In genomic region chr12:51083140-51083833, GRCh38 we compare ENCODE assay signal across 1 cellular context.
A peak's percentile ranks its signal among the peaks of the same experiment; 100 is the strongest.
TF ChIP-seq lines count a peak whose summit lies in the region.

CSRNP2 (minus strand) TSS chr12:51083596; CDS start chr12:51076561, 7,035 bp downstream.

TF ChIP-seq in GM12878, 131 proteins besides CTCF, POLR2A, EP300 and RAD21 (continued from another document and continues in another):
- TF ChIP-seq STAT1 (conservative IDR thresholded peaks at IDR 0.05) (no peak), TAF1 (IDR thresholded peaks at IDR 0.05; ENCODE audit: borderline replicate concordance, low read depth, low read length) (peak; percentile 97), ZSCAN29 (IDR thresholded peaks at IDR 0.05) (peak; percentile 65; the same call in 1 of the 2 replicates), PRDM15 (CRISPR knock-in tag; IDR thresholded peaks at IDR 0.05) (no peak), RFX5 (IDR thresholded peaks at IDR 0.05; ENCODE audit: low read depth, low read length) (no peak), ZNF384 (IDR thresholded peaks at IDR 0.05; ENCODE audit: borderline replicate concordance, low read depth, low read length) (no peak), RUNX3 (IDR thresholded peaks at IDR 0.05; ENCODE audit: low read length) (peak; percentile 58), RAD51 (IDR thresholded peaks at IDR 0.05) (no peak), BRCA1 (IDR thresholded peaks at IDR 0.05; ENCODE audit: low read depth, low read length) (no peak), SREBF1 (IDR thresholded peaks at IDR 0.05; ENCODE audit: low read length) (no peak; the same call in 1 of the 2 replicates), NBN (IDR thresholded peaks at IDR 0.05) (0 out of 2 replicates have a peak, but pooled peaks have one; percentile 18), TCF3 (IDR thresholded peaks at IDR 0.05; ENCODE audit: borderline replicate concordance, insufficient read depth, low read depth, low read length) (peak; percentile 90), MAX (IDR thresholded peaks at IDR 0.05; ENCODE audit: low read depth, low read length) (peak; percentile 56; the same call in 1 of the 2 replicates), CBFB (IDR thresholded peaks at IDR 0.05; ENCODE audit: low read depth) (peak; percentile 81), HSF1 (IDR thresholded peaks at IDR 0.05; ENCODE audit: low read depth, low read length) (0 out of 2 replicates have a peak, but pooled peaks have one; percentile 18), ZBTB40 (IDR thresholded peaks at IDR 0.05; ENCODE audit: borderline replicate concordance) (peak; percentile 68; the same call in 1 of the 2 replicates), BCLAF1 (IDR thresholded peaks at IDR 0.05) (no peak), PML (IDR thresholded peaks at IDR 0.05; ENCODE audit: low read length) (peak; percentile 98), ZBTB4 (CRISPR knock-in tag; IDR thresholded peaks at IDR 0.05) (no peak), NKRF (conservative IDR thresholded peaks at IDR 0.05) (peak; percentile 88), BACH1 (IDR thresholded peaks at IDR 0.05; ENCODE audit: borderline replicate concordance) (peak; percentile 93), ZNF207 (IDR thresholded peaks at IDR 0.05; ENCODE audit: borderline replicate concordance) (no peak; the same call in 1 of the 2 replicates), FOS (IDR thresholded peaks at IDR 0.05; ENCODE audit: borderline replicate concordance, extremely low read depth, insufficient read length) (no peak), SRF (IDR thresholded peaks at IDR 0.05; ENCODE audit: low read depth in 2 of 2, low read length in 2 of 2) (no peak), ATF7 (IDR thresholded peaks at IDR 0.05; ENCODE audit: low read depth) (no peak), PAX8 (IDR thresholded peaks at IDR 0.05) (no peak), TARDBP (IDR thresholded peaks at IDR 0.05; ENCODE audit: borderline replicate concordance) (peak; percentile 55; the same call in 1 of the 2 replicates), POLR2AphosphoS5 (IDR thresholded peaks at IDR 0.05; ENCODE audit: low read length) (peak; percentile 99), SPI1 (IDR thresholded peaks at IDR 0.05; ENCODE audit: borderline replicate concordance, insufficient read depth, low read depth, low read length) (no peak), SUZ12 (IDR thresholded peaks at IDR 0.05; ENCODE audit: unreplicated experiment) (no peak), CREB1 (IDR thresholded peaks at IDR 0.05; ENCODE audit: low read depth) (peak; percentile 82), SIN3A (IDR thresholded peaks at IDR 0.05; ENCODE audit: low read depth, low read length) (no peak), EGR1 (IDR thresholded peaks at IDR 0.05; ENCODE audit: borderline replicate concordance in 1 of 2, low read depth in 2 of 2, low read length in 2 of 2) (peak in 1 of 2 experiments; percentile 82; a peak in 2 of 3 replicates), DPF2 (IDR thresholded peaks at IDR 0.05) (peak; percentile 69; the same call in 1 of the 2 replicates), SMARCA5 (IDR thresholded peaks at IDR 0.05) (0 out of 2 replicates have a peak, but pooled peaks have one; percentile 55), KLF5 (IDR thresholded peaks at IDR 0.05; ENCODE audit: partially characterized antibody) (no peak), HDAC2 (IDR thresholded peaks at IDR 0.05) (no peak), SMAD5 (IDR thresholded peaks at IDR 0.05; ENCODE audit: low read depth) (peak; percentile 95), IRF5 (IDR thresholded peaks at IDR 0.05; ENCODE audit: borderline replicate concordance) (no peak), BCL3 (IDR thresholded peaks at IDR 0.05; ENCODE audit: borderline replicate concordance, insufficient read depth, low read depth, low read length, poor library complexity, severe bottlenecking) (no peak)
